Comparison of ENCODE assay signal across 17 cellular contexts in the genomic region with DNA sequence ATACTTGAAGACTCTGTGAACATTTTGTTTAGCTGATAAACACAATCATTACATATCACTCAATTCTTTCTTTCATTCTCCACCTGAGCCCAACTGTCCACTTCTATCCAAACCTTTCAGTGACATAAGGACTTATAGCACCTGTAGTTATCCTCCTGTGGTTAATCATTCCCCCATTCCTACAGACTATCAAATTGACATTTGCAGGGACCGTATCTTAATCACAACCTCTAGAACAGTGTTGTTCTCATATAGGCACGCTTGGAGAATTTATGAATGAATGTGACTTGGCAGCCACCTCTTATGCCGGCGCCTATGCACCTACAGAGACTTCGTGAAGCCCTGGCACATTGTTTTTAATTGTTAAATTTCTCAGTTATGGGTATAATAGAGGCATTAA.
DNase-seq lines count a peak whose midpoint lies in the region; ATAC-seq, FAIRE-seq and TF ChIP-seq lines count a peak whose summit lies in the region.
"Had no signal": no experiment of that assay in that cellular context is flagged by ENCODE, and none has a peak within 500 bp of the region (broad histone marks: within the 10 kb centered on the region; RNA-seq: fewer than 3 reads in every experiment).

No MANE protein-coding gene starts in this region.

- H3K27me3 Mint-ChIP-seq in neural progenitor cell (ENCODE audit: insufficient read depth, low read depth), result peaks cover 10% of the 10 kb centered on the region

- TF ChIP-seq POLR2A in GM12878 (IDR thresholded peaks at IDR 0.05; ENCODE audit: low read depth, low read length), result no peak

- TF ChIP-seq RAD21 in GM12878 (IDR thresholded peaks at IDR 0.05; ENCODE audit: insufficient read depth, low read depth, low read length), result no peak

- H2AFZ ChIP-seq in GM12878 (ENCODE audit: control insufficient read depth, low read depth, low read length) (no peak overlapping the region), neural progenitor cell (replicated peaks) (no peak overlapping the region), PC-9 (no peak overlapping the region)

- no peaks in the 10 kb centered on the region for H3F3A ChIP-seq in neural progenitor cell (ENCODE audit: low read depth)
- H3F3A ChIP-seq in PC-9 (ENCODE audit: insufficient read depth, low read depth), result no peaks in the 10 kb centered on the region

- H3K4me1 ChIP-seq in BLaER1, result peaks cover 20% of the 10 kb centered on the region
- peaks cover 11% of the 10 kb centered on the region for H3K4me1 ChIP-seq in GM12878 (ENCODE audit: control insufficient read depth, insufficient read depth, low read length)
- H3K4me1 ChIP-seq in neural progenitor cell, result peaks cover 6% of the 10 kb centered on the region
- no peaks in the 10 kb centered on the region for H3K4me1 ChIP-seq in PC-9 (replicated peaks; ENCODE audit: insufficient read depth)
- no peaks in the 10 kb centered on the region for H3K4me1 ChIP-seq in effector memory CD4-positive, alpha-beta T cell (ENCODE audit: control insufficient read depth, insufficient read depth, low read length, poor library complexity, severe bottlenecking)
- H3K4me1 ChIP-seq: Caco-2 had no signal

- no peak overlapping the region for H3K27ac ChIP-seq in BLaER1
- H3K27ac ChIP-seq in GM12878 (ENCODE audit: control insufficient read depth, insufficient read depth), result no peak overlapping the region
- no peak overlapping the region for H3K27ac ChIP-seq in neural progenitor cell
- no peak overlapping the region for H3K27ac ChIP-seq in PC-9
- no peak overlapping the region for H3K27ac ChIP-seq in effector memory CD4-positive, alpha-beta T cell (ENCODE audit: insufficient read depth, low read length, poor library complexity, severe bottlenecking)
- H3K27ac ChIP-seq: C4-2B, HL-60, KMS-11 had no signal

- H4K20me1 ChIP-seq in BLaER1, result 0 out of 2 replicates have a peak, but pooled peaks cover 6% of the 10 kb centered on the region
- H4K20me1 ChIP-seq in GM12878 (ENCODE audit: control insufficient read depth, insufficient read depth), result no peaks in the 10 kb centered on the region
- H4K20me1 ChIP-seq in neural progenitor cell (ENCODE audit: low read depth), result no peaks in the 10 kb centered on the region
- H4K20me1 ChIP-seq in PC-9 (ENCODE audit: insufficient read depth), result no peaks in the 10 kb centered on the region

- intact Hi-C loops in GM12878 (cut with micrococcal nuclease; ENCODE audit: unreplicated experiment) (no loop called here), PC-9 (cut with micrococcal nuclease; ENCODE audit: unreplicated experiment) (no loop called here)

- FAIRE-seq in GM12878 (lab: Jason Lieb, UNC), result no peak
- FAIRE-seq: H1 had no signal

- POLR2A ChIA-PET in GM12878 (lab: Charles Lee) (no interaction called here), PC-9 (lab: Charles Lee; ENCODE audit: unreplicated experiment) (no interaction called here)

- WGBS in GM12878 (ENCODE audit: insufficient coverage, insufficient replicate concordance, low lambda C conversion rate, missing lambda C conversion rate), result 91% methylated on average over 5 of the region's 5 CpGs

- in situ Hi-C loops in GM12878 (cut with MboI), result no loop called here

- DNase-seq in DMS53 treated with DMSO at 0.1 percent for 48 hours (lab: John Stamatoyannopoulos, UW; ENCODE audit: unreplicated experiment) (peak; percentile 38), GM12878 (ENCODE audit: low read depth, low spot score) (no peak), neural progenitor cell (ENCODE audit: low spot score) (no peak), PC-9 (no peak)
- DNase-seq in effector memory CD4-positive, alpha-beta T cell, result no peak
- DNase-seq: 8988T; Caco-2; CD4-positive, alpha-beta T cell; GF-D8; H9 had no signal

- H3K27ac Mint-ChIP-seq in neural progenitor cell, result no peak overlapping the region
- H3K27ac Mint-ChIP-seq: B cell; CD4-positive, alpha-beta T cell; H9 had no signal

- peaks cover 26% of the 10 kb centered on the region for H3K4me1 Mint-ChIP-seq in neural progenitor cell

- SMC1A ChIA-PET in GM12878 (lab: Charles Lee; ENCODE audit: uncharacterized antibody, unreplicated experiment), result no interaction called here

- RAD21 ChIA-PET in GM12878 (lab: Charles Lee; ENCODE audit: unreplicated experiment), result no interaction called here

- CTCF ChIA-PET in GM12878 (lab: Yijun Ruan, JAX), result no interaction called here
- CTCF ChIA-PET in PC-9 (lab: Charles Lee), result no interaction called here

- no peak for TF ChIP-seq EP300 in GM12878 (IDR thresholded peaks at IDR 0.05; ENCODE audit: borderline replicate concordance in 1 of 2, control insufficient read depth in 1 of 2, low read depth in 2 of 2, low read length in 2 of 2)

- H3K36me3 Mint-ChIP-seq in neural progenitor cell, result peaks cover 5% of the 10 kb centered on the region

- H3K79me2 ChIP-seq in GM12878 (ENCODE audit: control insufficient read depth, insufficient read depth, low read length) (no peaks in the 10 kb centered on the region), neural progenitor cell (ENCODE audit: low read depth) (no peaks in the 10 kb centered on the region), PC-9 (ENCODE audit: low read depth) (no peaks in the 10 kb centered on the region)

- no peak for TF ChIP-seq CTCF in GM12878 (IDR thresholded peaks at IDR 0.05 in 2 of 3, conservative IDR thresholded peaks at IDR 0.05 in 1 of 3; ENCODE audit: control insufficient read depth in 2 of 3, extremely low read depth in 1 of 3, insufficient read depth in 1 of 3, low read depth in 3 of 3, low read length in 3 of 3)
- no peak for TF ChIP-seq CTCF in neural progenitor cell (IDR thresholded peaks at IDR 0.05)
- no peak for TF ChIP-seq CTCF in PC-9 (conservative IDR thresholded peaks at IDR 0.05)

- H3K9me3 ChIP-seq in BLaER1 (peaks cover 9% of the 10 kb centered on the region), GM12878 (replicated peaks; ENCODE audit: control insufficient read depth, insufficient read depth, low read length) (no peaks in the 10 kb centered on the region; the same call in 1 of the 3 replicates), neural progenitor cell (ENCODE audit: low read depth) (no peaks in the 10 kb centered on the region), PC-9 (ENCODE audit: insufficient read depth, low read depth) (no peaks in the 10 kb centered on the region)
- no peaks in the 10 kb centered on the region for H3K9me3 ChIP-seq in effector memory CD4-positive, alpha-beta T cell (ENCODE audit: control insufficient read depth, low read length)
- H3K9me3 ChIP-seq: Caco-2 had no signal

- peak overlapping the region; percentile 1 for H3K4me3 Mint-ChIP-seq in neural progenitor cell
- H3K4me3 Mint-ChIP-seq: B cell; CD4-positive, alpha-beta T cell; H9 had no signal

- no peaks in the 10 kb centered on the region for H3K9me2 ChIP-seq in PC-9 (ENCODE audit: insufficient read depth)

- peaks cover 7% of the 10 kb centered on the region for H3K9me3 Mint-ChIP-seq in neural progenitor cell
- H3K9me3 Mint-ChIP-seq: CD4-positive, alpha-beta T cell had no signal

- H3K27me3 ChIP-seq in BLaER1 (no peaks in the 10 kb centered on the region), GM12878 (replicated peaks in 1 of 2; ENCODE audit: control insufficient read depth in 2 of 2, insufficient read depth in 2 of 2, low read length in 1 of 2) (no peaks in the 10 kb centered on the region), neural progenitor cell (no peaks in the 10 kb centered on the region), PC-9 (ENCODE audit: insufficient read depth, low read depth) (no peaks in the 10 kb centered on the region)
- no peaks in the 10 kb centered on the region for H3K27me3 ChIP-seq in effector memory CD4-positive, alpha-beta T cell (replicated peaks; ENCODE audit: control insufficient read depth, insufficient read depth, low read length, poor library complexity, severe bottlenecking)

- H3K4me2 ChIP-seq in BLaER1, result peak overlapping the region; percentile 63
- 0 out of 2 replicates have a peak overlapping the region, but pooled peaks have one; percentile 60 for H3K4me2 ChIP-seq in GM12878 (ENCODE audit: control insufficient read depth, insufficient read depth)
- no peak overlapping the region for H3K4me2 ChIP-seq in neural progenitor cell
- H3K4me2 ChIP-seq in PC-9, result no peak overlapping the region
- H3K4me2 ChIP-seq: KMS-11 had no signal

- ATAC-seq in GM12878, result no peak
- ATAC-seq in HG03135 (IDR thresholded peaks at IDR 0.05; ENCODE audit: unreplicated experiment), result no peak

- H3K36me3 ChIP-seq in BLaER1, result no peaks in the 10 kb centered on the region
- no peaks in the 10 kb centered on the region for H3K36me3 ChIP-seq in GM12878 (ENCODE audit: control insufficient read depth in 2 of 2, insufficient read depth in 2 of 2, low read length in 1 of 2)
- H3K36me3 ChIP-seq in neural progenitor cell, result no peaks in the 10 kb centered on the region
- H3K36me3 ChIP-seq in PC-9 (ENCODE audit: low read depth), result no peaks in the 10 kb centered on the region
- H3K36me3 ChIP-seq in effector memory CD4-positive, alpha-beta T cell (ENCODE audit: control insufficient read depth, insufficient read depth, low read length), result no peaks in the 10 kb centered on the region

- BruUV-seq in GM12878 (replicated peaks; lab: Mats Ljungman, UMichigan) (no TSS peak), PC-9 (replicated peaks; lab: Mats Ljungman, UMichigan) (no TSS peak)

- H3K9ac ChIP-seq in BLaER1, result no peak overlapping the region
- no peak overlapping the region for H3K9ac ChIP-seq in GM12878 (ENCODE audit: control insufficient read depth, insufficient read depth, low read length)
- H3K9ac ChIP-seq in neural progenitor cell, result no peak overlapping the region
- H3K9ac ChIP-seq: KMS-11 had no signal

- H3K4me3 ChIP-seq in BLaER1 (no peak overlapping the region), GM12878 (no peak overlapping the region), neural progenitor cell (no peak overlapping the region), PC-9 (no peak overlapping the region)
- H3K4me3 ChIP-seq in effector memory CD4-positive, alpha-beta T cell (ENCODE audit: insufficient read depth, low read depth, low read length, poor library complexity, severe bottlenecking), result no peak overlapping the region

Comparison
In these comparisons a context has a peak if more than half of its experiments do, and no peak if none do; other contexts are left out.
1. H3K4me2 ChIP-seq: peak in BLaER1 (single experiment) and GM12878 (single experiment); none in neural progenitor cell (single experiment) and PC-9 (single experiment).